Comparison of ENCODE assay signal across 15 cellular contexts in genomic region chr7:150948791-150949251, GRCh38. TPM values are rescaled to one million over a fixed set of nuclear protein-coding genes. Genes with fewer than 3 reads are reported as not detected.
A peak's percentile ranks its signal among the peaks of the same experiment; 100 is the strongest.
DNase-seq lines count a peak whose midpoint lies in the region; ATAC-seq and TF ChIP-seq lines count a peak whose summit lies in the region.
"Had no signal": no experiment of that assay in that cellular context is flagged by ENCODE, and none has a peak within 500 bp of the region (broad histone marks: within the 10 kb centered on the region; RNA-seq: fewer than 3 reads in every experiment).

No MANE protein-coding gene starts in this region.

- ATAC-seq in activated T-cell treated with anti-CD3 and anti-CD28 coated beads, Interleukin-2, amount 50 U/mL, for 4 hours: no peak
- ATAC-seq in GM19467 (IDR thresholded peaks at IDR 0.05; ENCODE audit: unreplicated experiment): no peak
- ATAC-seq in HG03354 (IDR thresholded peaks at IDR 0.05; ENCODE audit: poor library complexity, severe bottlenecking, unreplicated experiment): no peak

- no peaks in the 10 kb centered on the region for H4K20me1 ChIP-seq in neural progenitor cell (ENCODE audit: low read depth)

- H3K79me2 ChIP-seq in neural progenitor cell (ENCODE audit: low read depth): no peaks in the 10 kb centered on the region

- no peaks in the 10 kb centered on the region for H3K4me1 Mint-ChIP-seq in activated T-cell treated with anti-CD3 and anti-CD28 coated beads, Interleukin-2, amount 50 U/mL, for 4 hours (ENCODE audit: low read depth)
- H3K4me1 Mint-ChIP-seq in neural progenitor cell: peaks cover 31% of the 10 kb centered on the region

- no peak overlapping the region for H2AFZ ChIP-seq in neural progenitor cell (replicated peaks)

- H3K4me1 ChIP-seq in neural progenitor cell: peaks cover 27% of the 10 kb centered on the region
- no peaks in the 10 kb centered on the region for H3K4me1 ChIP-seq in thyroid gland

- H3K4me3 ChIP-seq in H7 (ENCODE audit: insufficient read depth, low read depth, low read length) (no peak overlapping the region), neural progenitor cell (no peak overlapping the region), thyroid gland (replicated peaks in 1 of 3) (no peak overlapping the region)

- intact Hi-C loops in thyroid gland (cut with DNase I): no loop called here

- no peaks in the 10 kb centered on the region for H3K36me3 ChIP-seq in H7 (replicated peaks; ENCODE audit: control insufficient read depth, insufficient read depth, low read length)
- H3K36me3 ChIP-seq in neural progenitor cell: no peaks in the 10 kb centered on the region
- H3K36me3 ChIP-seq in thyroid gland: no peaks in the 10 kb centered on the region

- TF ChIP-seq CTCF in neural progenitor cell (IDR thresholded peaks at IDR 0.05) (no peak), thyroid gland (IDR thresholded peaks at IDR 0.05) (no peak)

- WGBS in thyroid gland, 2 donors: 82 to 83% methylated on average over 6 to 15 of the region's 15 CpGs

- H3K4me3 Mint-ChIP-seq in activated T-cell treated with anti-CD3 and anti-CD28 coated beads, Interleukin-2, amount 50 U/mL, for 4 hours: no peak overlapping the region
- peak overlapping the region; percentile 34 for H3K4me3 Mint-ChIP-seq in neural progenitor cell
- H3K4me3 Mint-ChIP-seq: activated naive CD8-positive, alpha-beta T cell; mesothelial cell of epicardium had no signal

- H3K9me3 ChIP-seq in neural progenitor cell (ENCODE audit: low read depth): no peaks in the 10 kb centered on the region
- H3K9me3 ChIP-seq in thyroid gland: no peaks in the 10 kb centered on the region

- H3K27me3 ChIP-seq in H7 (ENCODE audit: control insufficient read depth, insufficient read depth, low read length): peaks cover 16% of the 10 kb centered on the region
- no peaks in the 10 kb centered on the region for H3K27me3 ChIP-seq in neural progenitor cell
- H3K27me3 ChIP-seq in thyroid gland: peaks cover 10% of the 10 kb centered on the region

- H3K27ac ChIP-seq in neural progenitor cell (no peak overlapping the region), thyroid gland (no peak overlapping the region)
- H3K27ac ChIP-seq: VCaP had no signal

- no peaks in the 10 kb centered on the region for H3K9me3 Mint-ChIP-seq in activated T-cell treated with anti-CD3 and anti-CD28 coated beads, Interleukin-2, amount 50 U/mL, for 4 hours
- H3K9me3 Mint-ChIP-seq in neural progenitor cell: no peaks in the 10 kb centered on the region
- H3K9me3 Mint-ChIP-seq: mesothelial cell of epicardium had no signal

- H3K27me3 Mint-ChIP-seq in activated T-cell treated with anti-CD3 and anti-CD28 coated beads, Interleukin-2, amount 50 U/mL, for 4 hours (ENCODE audit: low read depth): peaks cover 9% of the 10 kb centered on the region
- peaks cover 8% of the 10 kb centered on the region for H3K27me3 Mint-ChIP-seq in neural progenitor cell (ENCODE audit: insufficient read depth, low read depth)
- H3K27me3 Mint-ChIP-seq: activated naive CD8-positive, alpha-beta T cell had no signal

- no peak for TF ChIP-seq POLR2A in thyroid gland (IDR thresholded peaks at IDR 0.05)

- no peak overlapping the region for H3K4me2 ChIP-seq in neural progenitor cell

- H3K36me3 Mint-ChIP-seq in activated T-cell treated with anti-CD3 and anti-CD28 coated beads, Interleukin-2, amount 50 U/mL, for 4 hours (ENCODE audit: insufficient read depth): no peaks in the 10 kb centered on the region
- no peaks in the 10 kb centered on the region for H3K36me3 Mint-ChIP-seq in neural progenitor cell
- H3K36me3 Mint-ChIP-seq: activated naive CD8-positive, alpha-beta T cell; mesothelial cell of epicardium had no signal

- DNase-seq in activated T-cell treated with anti-CD3 and anti-CD28 coated beads, Interleukin-2, amount 50 U/mL, for 4 hours: peak; percentile 2
- DNase-seq in activated T-cell treated with anti-CD3 and anti-CD28 coated beads, Interleukin-2, amount 50 U/mL, for 48 hours: no peak
- peak; percentile 65 for DNase-seq in H7
- DNase-seq in ecto neural progenitor cell (ENCODE audit: low spot score): peak; percentile 39
- DNase-seq in neural progenitor cell (ENCODE audit: low spot score): no peak
- no peak for DNase-seq in thyroid gland
- DNase-seq: C1 segment of cervical spinal cord, DMS 273 treated with DMSO at 0.1 percent for 48 hours, HCEC 1CT, NCI-H526 treated with DMSO at 0.1 percent for 48 hours had no signal

- H3K27ac Mint-ChIP-seq in neural progenitor cell: peak overlapping the region; percentile 72
- H3K27ac Mint-ChIP-seq: activated naive CD8-positive, alpha-beta T cell had no signal

- no peak overlapping the region for H3K9ac ChIP-seq in neural progenitor cell

- no peaks in the 10 kb centered on the region for H3F3A ChIP-seq in neural progenitor cell (ENCODE audit: low read depth)

RNA-seq across cellular contexts. Expression of gene KCNH2, which starts 29.3 kb away (rescaled TPM):
- under 1 TPM; 0.49 to 0.71 (median 0.66) TPM for total RNA-seq in activated T-cell treated with anti-CD3 and anti-CD28 coated beads, Interleukin-2, amount 50 U/mL, for 4 hours
- total RNA-seq in H7 (2014; rRNA removed; shearing (Covaris generic)): 9.3 and 9.5 TPM in 2 replicates
- total RNA-seq in neural progenitor cell (ENCODE audit: low replicate concordance) (2.6 and 11.1 TPM in 2 replicates), thyroid gland (under 1 TPM; 0.33 to 0.93 (median 0.63) TPM)

RNA-seq across cellular contexts. Expression of gene NOS3, which starts 42.0 kb away (rescaled TPM):
- total RNA-seq in activated T-cell treated with anti-CD3 and anti-CD28 coated beads, Interleukin-2, amount 50 U/mL, for 4 hours: 1 to 10 TPM; 5.3 to 9.2 (median 8.2) TPM
- total RNA-seq in H7 (2014; rRNA removed; shearing (Covaris generic)): 15.5 and 16.5 TPM in 2 replicates
- total RNA-seq in neural progenitor cell (ENCODE audit: low replicate concordance) (1.3 and 11.0 TPM in 2 replicates), thyroid gland (1 to 10 TPM; 5.2 to 8.1 (median 6.3) TPM)

Comparison
In these comparisons a context has a peak if more than half of its experiments do, and no peak if none do; other contexts are left out.
1. DNase-seq: peak in activated T-cell treated with anti-CD3 and anti-CD28 coated beads, Interleukin-2, amount 50 U/mL, for 4 hours (single experiment), H7 (single experiment) and ecto neural progenitor cell (single experiment); none in activated T-cell treated with anti-CD3 and anti-CD28 coated beads, Interleukin-2, amount 50 U/mL, for 48 hours (0 of 2), neural progenitor cell (single experiment) and thyroid gland (0 of 2).